ENCODE assay signal across 8 cellular contexts in genomic region chr10:44981172-44982113, GRCh38. TPM values are rescaled to one million over a fixed set of nuclear protein-coding genes. Genes with fewer than 3 reads are reported as not detected.
DNase-seq lines count a peak whose midpoint lies in the region; ATAC-seq, FAIRE-seq and TF ChIP-seq lines count a peak whose summit lies in the region.

No MANE protein-coding gene starts in this region.

- peak overlapping the region in 19 of 21 experiments; percentile 2 to 89 (median 67) for H3K27ac ChIP-seq in skin epidermis

- TF ChIP-seq POLR2A in GM12891 (IDR thresholded peaks at IDR 0.05; ENCODE audit: low read depth, low read length) = no peak

- H3K36me3 Mint-ChIP-seq in naive thymus-derived CD8-positive, alpha-beta T cell = no peaks in the 10 kb centered on the region

- FAIRE-seq in GM12891 (lab: Jason Lieb, UNC) = peak; percentile 95

- H3K9me3 Mint-ChIP-seq in naive thymus-derived CD8-positive, alpha-beta T cell = no peaks in the 10 kb centered on the region

- no peak for DNase-seq in GM12891 (ENCODE audit: insufficient read length, low spot score)
- peak; percentile 35 for DNase-seq in T1000 (lab: John Stamatoyannopoulos, UW)
- DNase-seq in Right ventricle myocardium superior = peak; percentile 74
- DNase-seq in NCI-H345 (lab: John Stamatoyannopoulos, UW) = no peak
- no peak for DNase-seq in naive thymus-derived CD8-positive, alpha-beta T cell

- no peak overlapping the region for H3K4me3 ChIP-seq in skin epidermis

- peaks cover 0 to 6% (median 1%) of the 10 kb centered on the region in 4 donors for H3K4me1 Mint-ChIP-seq in naive thymus-derived CD8-positive, alpha-beta T cell

- peak overlapping the region in 1 of 10 donors; percentile 51 for H3K27ac Mint-ChIP-seq in naive thymus-derived CD8-positive, alpha-beta T cell

- H3K27me3 Mint-ChIP-seq in naive thymus-derived CD8-positive, alpha-beta T cell = no peaks in the 10 kb centered on the region

- POLR2A ChIA-PET in naive thymus-derived CD8-positive, alpha-beta T cell (lab: Charles Lee) = interaction anchor here (1.3 kb wide), 1 partner anchor 8 kb away, joined by 4 read pairs; no protein-coding TSS in a partner anchor

- ATAC-seq in HG02884 (IDR thresholded peaks at IDR 0.05; ENCODE audit: unreplicated experiment) (peak; percentile 82), Right ventricle myocardium superior (ENCODE audit: poor library complexity) (peak; percentile 40), GM19467 (IDR thresholded peaks at IDR 0.05; ENCODE audit: unreplicated experiment) (no peak)
- no peak for ATAC-seq in naive thymus-derived CD8-positive, alpha-beta T cell

- intact Hi-C loops in Right ventricle myocardium superior (cut with DNase I) = no loop called here

- H3K4me3 Mint-ChIP-seq in naive thymus-derived CD8-positive, alpha-beta T cell = no peak overlapping the region

TF ChIP-seq in GM12891, 5 proteins besides CTCF, POLR2A, EP300 and RAD21:
- TF ChIP-seq SPI1 (IDR thresholded peaks at IDR 0.05; ENCODE audit: low read depth, low read length) = peak; percentile 80
- TF ChIP-seq POLR2AphosphoS5 (IDR thresholded peaks at IDR 0.05; ENCODE audit: low read depth, low read length) = no peak
- no peak for TF ChIP-seq TAF1 (IDR thresholded peaks at IDR 0.05; ENCODE audit: low read depth, low read length)
- TF ChIP-seq PAX5 (IDR thresholded peaks at IDR 0.05; ENCODE audit: insufficient read depth, low read length, severe bottlenecking) = no peak
- TF ChIP-seq POU2F2 (IDR thresholded peaks at IDR 0.05; ENCODE audit: low read depth, low read length) = no peak

RNA-seq across cellular contexts. Expression of gene DEPP1, which starts 2.8 kb away (rescaled TPM):
- 2.6 TPM for polyA plus RNA-seq in GM12891 (2012; ENCODE audit: low read depth, missing spikeins)
- total RNA-seq in Right ventricle myocardium superior = 35.1 TPM
- not detected for total RNA-seq in naive thymus-derived CD8-positive, alpha-beta T cell
- not detected for polyA plus RNA-seq in naive thymus-derived CD8-positive, alpha-beta T cell

RNA-seq across cellular contexts. Expression of gene ZNF22, which starts 19.3 kb away (rescaled TPM):
- 15.1 TPM for polyA plus RNA-seq in GM12891 (2012; ENCODE audit: low read depth, missing spikeins)
- total RNA-seq in Right ventricle myocardium superior = 11.4 TPM
- 10 to 100 TPM; 46.3 to 47.0 TPM for total RNA-seq in naive thymus-derived CD8-positive, alpha-beta T cell
- 10 to 100 TPM; 54.1 to 62.3 (median 58.7) TPM for polyA plus RNA-seq in naive thymus-derived CD8-positive, alpha-beta T cell

RNA-seq across cellular contexts. Expression of gene RASSF4, which starts 21.8 kb away (rescaled TPM):
- polyA plus RNA-seq in GM12891 (2012; ENCODE audit: low read depth, missing spikeins) = 41.3 TPM
- 87.5 TPM for total RNA-seq in Right ventricle myocardium superior
- total RNA-seq in naive thymus-derived CD8-positive, alpha-beta T cell = 1 to 10 TPM in 1 of 2 experiments, under 1 TPM in 1; 0.88 to 1.8 TPM
- polyA plus RNA-seq in naive thymus-derived CD8-positive, alpha-beta T cell = 1 to 10 TPM in 2 of 3 donors, under 1 TPM in 1; 0.40 to 1.7 (median 1.0) TPM

Comparison
In these comparisons a context has a peak if more than half of its experiments do, and no peak if none do; other contexts are left out.
1. DNase-seq: peak in T1000 (single experiment) and Right ventricle myocardium superior (single experiment); none in GM12891 (single experiment), NCI-H345 (single experiment) and naive thymus-derived CD8-positive, alpha-beta T cell (0 of 10).
2. ATAC-seq: peak in HG02884 (single experiment) and Right ventricle myocardium superior (single experiment); none in naive thymus-derived CD8-positive, alpha-beta T cell (0 of 2) and GM19467 (single experiment).
3. RNA of gene DEPP1, which starts 2.8 kb away (total RNA-seq): 35.1 TPM in Right ventricle myocardium superior (single experiment); not detected in naive thymus-derived CD8-positive, alpha-beta T cell; every median in the first group is over 10 times any median in the second.
4. RNA of gene RASSF4, which starts 21.8 kb away (total RNA-seq): 87.5 TPM in Right ventricle myocardium superior (single experiment); 0.88 to 1.8 TPM in naive thymus-derived CD8-positive, alpha-beta T cell; every median in the first group is over 10 times any median in the second.